ENCODE assay signal across 12 cellular contexts in the genomic region with DNA sequence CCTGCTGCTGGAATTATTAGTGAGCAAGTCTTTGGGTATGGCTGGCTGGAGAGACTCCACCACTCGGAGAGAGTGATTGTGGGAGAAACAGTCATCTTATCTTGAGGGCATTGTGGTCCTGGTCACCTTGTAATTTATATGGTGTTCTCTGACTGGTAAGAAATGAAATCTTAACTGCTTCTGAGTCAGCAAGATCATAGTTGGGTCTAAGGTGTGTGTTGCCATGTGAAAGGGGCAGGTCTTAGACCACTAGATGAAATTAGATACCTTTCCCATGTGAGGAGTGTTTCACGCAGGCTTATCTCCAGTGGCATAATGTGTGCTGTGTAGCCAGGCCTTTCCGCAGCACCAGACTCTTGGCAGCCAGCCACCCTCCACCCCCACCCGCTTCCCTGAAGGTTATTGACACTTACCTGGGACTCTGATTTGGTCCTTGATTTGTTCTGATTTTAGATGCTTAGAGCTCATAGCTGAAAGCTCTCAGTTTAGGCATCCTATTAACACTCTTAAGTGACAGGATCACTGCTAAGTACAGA. TPM values are rescaled to one million over a fixed set of nuclear protein-coding genes. Genes with fewer than 3 reads are reported as not detected.
A peak's percentile ranks its signal among the peaks of the same experiment; 100 is the strongest.
DNase-seq lines count a peak whose midpoint lies in the region; ATAC-seq and TF ChIP-seq lines count a peak whose summit lies in the region.
"Had no signal": no experiment of that assay in that cellular context is flagged by ENCODE, and none has a peak within 500 bp of the region (broad histone marks: within the 10 kb centered on the region; RNA-seq: fewer than 3 reads in every experiment).

No MANE protein-coding gene starts in this region.

- TF ChIP-seq CTCF in C4-2B (conservative IDR thresholded peaks at IDR 0.05): no peak
- TF ChIP-seq CTCF in GM13977 (IDR thresholded peaks at IDR 0.05; ENCODE audit: extremely low read depth, insufficient read depth, missing control alignments): no peak

- ATAC-seq in GM18519 (IDR thresholded peaks at IDR 0.05; ENCODE audit: low FRiP score, unreplicated experiment): no peak

- in situ Hi-C loops in GM13977 (cut with MboI; ENCODE audit: low pct_unique_long_range_greater_than_20kb, low sequenced_read_pairs, unreplicated experiment): no loop called here

- DNase-seq in HUDEP-2 (lab: John Stamatoyannopoulos, UW; ENCODE audit: unreplicated experiment in 76 of 76): peak in 61 of 76 experiments; percentile 9 to 74 (median 51)
- DNase-seq in RPMI7951 (ENCODE audit: low read depth): peak; percentile 41
- DNase-seq in kidney tubule cell (ENCODE audit: low spot score): peak; percentile 47
- no peak for DNase-seq in activated CD4-positive, alpha-beta T cell treated with anti-CD3 and anti-CD28 coated beads, Interleukin-2, amount 50 U/mL, for 1 hour
- no peak for DNase-seq in GM13977 (ENCODE audit: low spot score)
- no peak for DNase-seq in dedifferentiated amniotic fluid mesenchymal stem cell (ENCODE audit: extremely low spot score)
- DNase-seq: activated CD4-positive, alpha-beta memory T cell treated with anti-CD3 and anti-CD28 coated beads, Interleukin-2, amount 10 ng/mL, durations not matched to agents 7 days and 5 days; MM.1S; stimulated activated CD4-positive, alpha-beta T cell treated with anti-CD3 and anti-CD28 coated beads, Interleukin-4, amount 100 ng/mL, for 1 hour had no signal

- H3K27ac ChIP-seq in C4-2B: peak overlapping the region; percentile 2; the same call in 1 of the 2 replicates
- H3K27ac ChIP-seq: SJSA1 had no signal

RNA-seq across cellular contexts. Expression of a gene that starts 7.7 kb away (rescaled TPM):
- 1.6 and 2.2 TPM in 2 replicates for total RNA-seq in RPMI7951 (2014; rRNA removed; shearing (Covaris generic))

RNA-seq across cellular contexts. Expression of a gene that starts 54.6 kb away (rescaled TPM):
- 69.5 and 99.8 TPM in 2 replicates for total RNA-seq in RPMI7951 (2014; rRNA removed; shearing (Covaris generic))

Comparison
In these comparisons a context has a peak if more than half of its experiments do, and no peak if none do; other contexts are left out.
1. DNase-seq: peak in HUDEP-2 (61 of 76), RPMI7951 (single experiment) and kidney tubule cell (single experiment); none in activated CD4-positive, alpha-beta T cell treated with anti-CD3 and anti-CD28 coated beads, Interleukin-2, amount 50 U/mL, for 1 hour (single experiment), GM13977 (single experiment) and dedifferentiated amniotic fluid mesenchymal stem cell (single experiment).